ENCODE assay signal across 8 cellular contexts in the genomic region with DNA sequence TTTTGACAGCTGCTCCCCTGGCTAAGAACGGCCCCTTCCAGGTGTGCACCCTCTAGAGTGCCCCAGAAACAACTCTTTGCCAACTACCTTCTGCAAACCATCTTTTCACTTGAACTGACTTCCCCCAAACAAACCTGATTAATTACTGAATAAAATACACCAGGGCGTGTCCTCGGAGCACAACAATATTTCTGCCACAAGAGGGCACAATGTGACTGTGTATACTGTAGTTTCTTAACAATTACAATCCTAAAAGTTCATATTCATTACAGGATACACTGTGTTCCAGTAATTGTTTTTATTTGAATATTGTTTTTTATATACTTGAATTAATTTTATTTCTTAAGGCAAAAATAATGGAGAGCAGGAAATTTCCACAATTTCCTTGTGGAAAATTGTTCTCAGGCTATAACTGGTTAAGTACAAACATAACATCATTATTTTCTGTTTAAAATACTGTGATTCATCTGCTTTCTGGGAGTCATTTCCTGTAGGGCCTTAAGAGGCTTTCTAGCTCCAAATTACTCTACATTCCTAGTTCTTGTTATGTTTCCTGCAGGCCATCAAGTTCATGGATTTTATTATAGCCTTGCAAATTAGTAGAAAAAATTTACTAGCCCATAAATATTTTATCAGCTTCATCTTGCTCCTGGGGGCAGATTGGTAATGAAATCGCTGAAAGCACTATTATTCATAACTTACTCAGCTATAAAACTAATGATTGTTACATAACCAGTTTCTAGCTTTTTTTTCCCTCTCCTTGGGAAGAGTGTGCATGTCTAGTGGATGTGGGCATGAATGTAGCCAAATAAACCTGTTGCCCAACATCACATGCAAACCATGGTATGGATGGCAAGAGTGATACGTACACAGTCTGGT. TPM values are rescaled to one million over a fixed set of nuclear protein-coding genes. Genes with fewer than 3 reads are reported as not detected.
DNase-seq lines count a peak whose midpoint lies in the region; ATAC-seq, FAIRE-seq and TF ChIP-seq lines count a peak whose summit lies in the region.

No MANE protein-coding gene starts in this region.

- no peaks in the 10 kb centered on the region for H3K4me1 ChIP-seq in DND-41 (ENCODE audit: insufficient read depth, low read length)
- peaks cover 3% of the 10 kb centered on the region for H3K4me1 ChIP-seq in fibroblast of lung (ENCODE audit: control insufficient read depth, extremely low read depth, insufficient read depth, low read length)
- H3K4me1 ChIP-seq in osteoblast (ENCODE audit: insufficient read depth, low read length) = peaks cover 34% of the 10 kb centered on the region

- H3K36me3 ChIP-seq in DND-41 (ENCODE audit: insufficient read depth, low read length) (no peaks in the 10 kb centered on the region), fibroblast of lung (ENCODE audit: control insufficient read depth, insufficient read depth, low read length) (no peaks in the 10 kb centered on the region), osteoblast (ENCODE audit: insufficient read depth, low read length) (no peaks in the 10 kb centered on the region)

- H3K79me2 ChIP-seq in DND-41 (ENCODE audit: insufficient read depth, low read length) (no peaks in the 10 kb centered on the region), fibroblast of lung (ENCODE audit: control insufficient read depth, insufficient read depth, low read length) (no peaks in the 10 kb centered on the region), osteoblast (ENCODE audit: insufficient read depth, low read length) (no peaks in the 10 kb centered on the region)

- H3K4me1 Mint-ChIP-seq in activated T-cell treated with anti-CD3 and anti-CD28 coated beads, Interleukin-2, amount 50 U/mL, for 24 hours (ENCODE audit: low read depth) = peaks cover 11% of the 10 kb centered on the region

- H3K27me3 Mint-ChIP-seq in activated T-cell treated with anti-CD3 and anti-CD28 coated beads, Interleukin-2, amount 50 U/mL, for 24 hours = no peaks in the 10 kb centered on the region

- H3K9me3 ChIP-seq in DND-41 (ENCODE audit: insufficient read depth, low read length, severe bottlenecking) (no peaks in the 10 kb centered on the region), fibroblast of lung (ENCODE audit: control insufficient read depth, insufficient read depth, low read depth, low read length) (no peaks in the 10 kb centered on the region), osteoblast (ENCODE audit: low read depth, low read length) (no peaks in the 10 kb centered on the region)

- DNase-seq in DND-41 (peak; percentile 61), HTR-8/SVneo (ENCODE audit: insufficient read length, low spot score) (peak; percentile 63), OCI-M1 (lab: John Stamatoyannopoulos, UW) (peak; percentile 88), fibroblast of lung (ENCODE audit: low read depth in 2 of 2) (peak; percentile 81 to 88), osteoblast (ENCODE audit: insufficient read length, low spot score, missing footprints) (peak; percentile 69)
- DNase-seq in activated T-cell treated with anti-CD3 and anti-CD28 coated beads, Interleukin-2, amount 50 U/mL, for 24 hours = peak; percentile 43

- H3K4me2 ChIP-seq in DND-41 (ENCODE audit: insufficient read depth, low read length) (no peak overlapping the region), fibroblast of lung (ENCODE audit: extremely low read depth, insufficient read depth, low read length) (peak overlapping the region; percentile 52), osteoblast (ENCODE audit: insufficient read depth, low read length) (peak overlapping the region; percentile 65)

- H3K4me3 ChIP-seq in DND-41 (ENCODE audit: low read depth in 1 of 2, low read length in 2 of 2) = no peak overlapping the region
- no peak overlapping the region for H3K4me3 ChIP-seq in fibroblast of lung (replicated peaks in 1 of 4; ENCODE audit: control extremely low read depth in 1 of 4, insufficient read depth in 1 of 4, low read depth in 3 of 4, low read length in 4 of 4)
- H3K4me3 ChIP-seq in osteoblast (ENCODE audit: insufficient read depth, low read length) = no peak overlapping the region

- TF ChIP-seq CTCF in DND-41 (IDR thresholded peaks at IDR 0.05; ENCODE audit: borderline replicate concordance, extremely low read depth, low read length, poor library complexity, severe bottlenecking) = peak; percentile 90
- peak; percentile 59 to 71 for TF ChIP-seq CTCF in fibroblast of lung (conservative IDR thresholded peaks at IDR 0.05 in 1 of 2, IDR thresholded peaks at IDR 0.05 in 1 of 2; ENCODE audit: low read depth in 1 of 2, low read length in 2 of 2)
- TF ChIP-seq CTCF in osteoblast (IDR thresholded peaks at IDR 0.05; ENCODE audit: extremely low read depth, low read depth, low read length) = peak; percentile 85

- H3K9ac ChIP-seq in DND-41 (ENCODE audit: low read depth, low read length) (no peak overlapping the region), fibroblast of lung (ENCODE audit: insufficient read depth, low read length) (no peak overlapping the region)

- FAIRE-seq in HTR-8/SVneo (lab: Jason Lieb, UNC) = peak; percentile 48

- no peaks in the 10 kb centered on the region for H3K36me3 Mint-ChIP-seq in activated T-cell treated with anti-CD3 and anti-CD28 coated beads, Interleukin-2, amount 50 U/mL, for 24 hours (ENCODE audit: low read depth)

- ATAC-seq in DND-41 (ENCODE audit: insufficient read depth, low read depth) (peak; percentile 84), GM18519 (IDR thresholded peaks at IDR 0.05; ENCODE audit: low FRiP score, unreplicated experiment) (no peak), HG03442 (IDR thresholded peaks at IDR 0.05; ENCODE audit: unreplicated experiment) (no peak)

- H2AFZ ChIP-seq in DND-41 (ENCODE audit: low read depth, low read length) (no peak overlapping the region), fibroblast of lung (ENCODE audit: low read length) (peak overlapping the region; percentile 23), osteoblast (ENCODE audit: low read length) (peak overlapping the region; percentile 58)

- H3K27me3 ChIP-seq in DND-41 (ENCODE audit: insufficient read depth, low read length, poor library complexity) (no peaks in the 10 kb centered on the region), fibroblast of lung (ENCODE audit: control insufficient read depth, insufficient read depth, low read length) (no peaks in the 10 kb centered on the region), osteoblast (ENCODE audit: insufficient read depth, low read length) (no peaks in the 10 kb centered on the region)

- no peak overlapping the region for H3K27ac Mint-ChIP-seq in activated T-cell treated with anti-CD3 and anti-CD28 coated beads, Interleukin-2, amount 50 U/mL, for 24 hours

- H3K27ac ChIP-seq in DND-41 (ENCODE audit: low read length) (no peak overlapping the region), fibroblast of lung (ENCODE audit: insufficient read depth, low read length) (peak overlapping the region; percentile 58), osteoblast (ENCODE audit: low read depth, low read length) (peak overlapping the region; percentile 86)

- H3K4me3 Mint-ChIP-seq in activated T-cell treated with anti-CD3 and anti-CD28 coated beads, Interleukin-2, amount 50 U/mL, for 24 hours = no peak overlapping the region

- H4K20me1 ChIP-seq in DND-41 (ENCODE audit: insufficient read depth, low read length) = no peaks in the 10 kb centered on the region
- no peaks in the 10 kb centered on the region for H4K20me1 ChIP-seq in fibroblast of lung (ENCODE audit: control insufficient read depth, extremely low read depth, insufficient read depth, low read length)
- H4K20me1 ChIP-seq in osteoblast (ENCODE audit: insufficient read depth, low read length) = no peaks in the 10 kb centered on the region

- H3K9me3 Mint-ChIP-seq in activated T-cell treated with anti-CD3 and anti-CD28 coated beads, Interleukin-2, amount 50 U/mL, for 24 hours = no peaks in the 10 kb centered on the region

RNA-seq across cellular contexts. Expression of gene SLC22A16, which starts 51.9 kb away (rescaled TPM):
- total RNA-seq in fibroblast of lung (under 0.01 TPM in 1 of 2 replicates, not detected in the other), osteoblast (0.36 TPM in 1 of 2 replicates, not detected in the other)
- polyA plus RNA-seq in fibroblast of lung = not detected in 2 replicates
- not detected in 2 replicates for polyA plus RNA-seq in fibroblast of lung (2012)
- not detected in 2 replicates for polyA minus RNA-seq in fibroblast of lung (ENCODE audit: low replicate concordance)
